In the genomic region with DNA sequence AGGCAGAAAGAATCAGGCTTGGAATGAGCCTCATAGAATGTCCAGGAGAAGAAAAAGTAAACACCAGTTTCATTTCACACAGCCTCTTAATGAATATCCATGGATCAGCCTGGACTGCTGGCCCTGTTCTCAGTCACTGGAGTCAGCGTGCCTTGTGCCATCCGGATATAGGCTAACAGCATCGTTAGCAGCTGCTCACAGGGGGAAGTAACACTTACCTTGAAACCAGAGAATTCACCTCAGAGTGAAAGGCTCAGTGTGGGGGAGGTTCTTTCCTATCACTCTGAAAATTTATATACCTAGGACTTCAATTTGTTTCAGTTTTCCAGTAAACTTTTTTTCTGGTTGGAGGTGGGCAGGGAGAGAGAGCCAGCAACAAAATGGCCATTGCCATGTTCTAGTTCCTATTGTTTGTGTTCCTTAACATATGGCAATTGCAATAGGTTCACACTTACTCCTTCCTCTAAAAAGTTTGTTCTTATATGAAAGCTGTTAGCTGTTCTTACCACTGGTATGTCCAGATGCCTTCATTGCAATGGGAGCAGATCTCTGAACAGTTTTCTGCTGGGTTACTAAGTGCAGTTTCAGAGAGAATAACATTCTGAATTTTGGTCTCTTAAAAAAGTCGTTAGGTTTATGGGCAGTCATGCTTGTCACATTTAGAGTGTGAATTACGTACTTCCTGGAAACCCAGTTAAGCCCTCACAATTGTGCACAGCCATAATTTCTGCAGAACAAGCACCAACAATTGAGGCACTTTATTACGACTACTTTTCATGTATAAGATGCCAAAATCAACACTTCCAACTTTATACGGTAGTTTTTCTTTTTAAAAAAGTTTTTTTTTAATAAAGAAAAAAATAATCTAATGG, we compare ENCODE assay signal across 9 cellular contexts.
A peak's percentile ranks its signal among the peaks of the same experiment; 100 is the strongest.
DNase-seq lines count a peak whose midpoint lies in the region; ATAC-seq, FAIRE-seq and TF ChIP-seq lines count a peak whose summit lies in the region.
"Had no signal": no experiment of that assay in that cellular context is flagged by ENCODE, and none has a peak within 500 bp of the region (broad histone marks: within the 10 kb centered on the region; RNA-seq: fewer than 3 reads in every experiment).

No MANE protein-coding gene starts in this region.

- POLR2A ChIA-PET in HepG2 (lab: Yijun Ruan, JAX), result no interaction called here

- no peak overlapping the region for H2BK5ac ChIP-seq in H9 (ENCODE audit: insufficient read length, low read length)

- H3K9me3 Mint-ChIP-seq in H9 (no peaks in the 10 kb centered on the region; a peak in 1 of 5 replicates), neural progenitor cell (no peaks in the 10 kb centered on the region)

- TF ChIP-seq RAD21 in HepG2 (CRISPR knock-in tag; IDR thresholded peaks at IDR 0.05), result no peak

- no peak for TF ChIP-seq EP300 in HepG2 (IDR thresholded peaks at IDR 0.05; ENCODE audit: low read depth in 2 of 2, low read length in 2 of 2)
- no peak for TF ChIP-seq EP300 in HepG2 (CRISPR knock-in tag; IDR thresholded peaks at IDR 0.05; ENCODE audit: borderline replicate concordance)

- H3K36me3 ChIP-seq in neural progenitor cell, result no peaks in the 10 kb centered on the region
- H3K36me3 ChIP-seq in HepG2 (replicated peaks in 1 of 2; ENCODE audit: control insufficient read depth in 1 of 2, insufficient read depth in 2 of 2, low read length in 2 of 2), result no peaks in the 10 kb centered on the region

- no peak overlapping the region for H3T11ph ChIP-seq in H9 (ENCODE audit: low read length)

- H3K4me3 Mint-ChIP-seq in H9 (no peak overlapping the region), neural progenitor cell (no peak overlapping the region)

- CTCF ChIA-PET in HepG2 (lab: Yijun Ruan, JAX; ENCODE audit: low intra/inter-chr PET ratio, low total read pairs), result no interaction called here

- no peak overlapping the region for H2BK20ac ChIP-seq in H9 (ENCODE audit: low read depth, low read length, poor library complexity, severe bottlenecking)

- H3K23ac ChIP-seq in H9 (ENCODE audit: insufficient read length, low read depth, low read length), result no peak overlapping the region

- H3K9me3 ChIP-seq in H9 (ENCODE audit: control insufficient read depth, low read depth, low read length), result no peaks in the 10 kb centered on the region
- no peaks in the 10 kb centered on the region for H3K9me3 ChIP-seq in neural progenitor cell (ENCODE audit: low read depth)
- no peaks in the 10 kb centered on the region for H3K9me3 ChIP-seq in HepG2 (ENCODE audit: low read length)

- H4K5ac ChIP-seq in H9 (ENCODE audit: insufficient read length, low read depth, low read length), result no peak overlapping the region

- TF ChIP-seq CTCF in H9 (conservative IDR thresholded peaks at IDR 0.05), result no peak
- TF ChIP-seq CTCF in neural progenitor cell (IDR thresholded peaks at IDR 0.05), result no peak
- no peak for TF ChIP-seq CTCF in HepG2 (CRISPR knock-in tag; IDR thresholded peaks at IDR 0.05)

- H3K56ac ChIP-seq in H9 (ENCODE audit: insufficient read length, low read depth, low read length), result no peak overlapping the region

- H3K36me3 Mint-ChIP-seq in H9 (ENCODE audit: insufficient read depth in 1 of 3, low read depth in 3 of 3) (no peaks in the 10 kb centered on the region; a peak in 2 of 7 replicates), neural progenitor cell (peaks cover 4% of the 10 kb centered on the region)

- no peak overlapping the region for H2BK120ac ChIP-seq in H9 (ENCODE audit: low read depth, low read length, poor library complexity, severe bottlenecking)

- H2BK12ac ChIP-seq in H9 (ENCODE audit: insufficient read length, low read depth, low read length), result no peak overlapping the region

- H2AK5ac ChIP-seq in H9 (ENCODE audit: insufficient read length, low read length), result no peak overlapping the region

- no peak overlapping the region for H4K91ac ChIP-seq in H9 (ENCODE audit: insufficient read length, low read depth, low read length)

- H3K27ac ChIP-seq in H9 (ENCODE audit: insufficient read length, low read depth, low read length), result no peak overlapping the region
- no peak overlapping the region for H3K27ac ChIP-seq in neural progenitor cell
- H3K27ac ChIP-seq in HepG2 (ENCODE audit: extremely low read length, insufficient read depth, low read length), result no peak overlapping the region
- H3K27ac ChIP-seq: HL-60 had no signal

- H3K27ac Mint-ChIP-seq in H9, result no peak overlapping the region; a peak in 2 of 7 replicates
- no peak overlapping the region for H3K27ac Mint-ChIP-seq in neural progenitor cell

- ATAC-seq in GM18858 (IDR thresholded peaks at IDR 0.05; ENCODE audit: unreplicated experiment) (peak; percentile 85), HepG2 (no peak), Right ventricle myocardium superior (ENCODE audit: poor library complexity) (no peak)

- no peak for FAIRE-seq in HepG2 (lab: Jason Lieb, UNC)

- intact Hi-C loops in HepG2 (cut with micrococcal nuclease; ENCODE audit: unreplicated experiment), result loop anchor here (5.0 kb wide), 1 partner anchor 421 kb away; no protein-coding TSS in a partner anchor
- intact Hi-C loops in Right ventricle myocardium superior (cut with DNase I), result no loop called here

- in situ Hi-C loops in HepG2 (cut with HindIII; ENCODE audit: extremely low pct_ligation_motif_present, low pct_unique_long_range_greater_than_20kb), result no loop called here

- H4K8ac ChIP-seq in H9 (replicated peaks; ENCODE audit: insufficient read length, low read depth, low read length), result no peak overlapping the region

- H3K4ac ChIP-seq in H9 (ENCODE audit: low read depth, low read length), result no peak overlapping the region

- H3K4me3 ChIP-seq in neural progenitor cell (no peak overlapping the region), HepG2 (replicated peaks in 1 of 3; ENCODE audit: insufficient read depth in 1 of 3, low read depth in 2 of 3, low read length in 3 of 3) (no peak overlapping the region)

- no peaks in the 10 kb centered on the region for H3F3A ChIP-seq in neural progenitor cell (ENCODE audit: low read depth)

- no peaks in the 10 kb centered on the region for H3K79me1 ChIP-seq in H9 (ENCODE audit: insufficient read depth, low read depth, low read length, poor library complexity, severe bottlenecking)

- H3K79me2 ChIP-seq in H9 (ENCODE audit: insufficient read depth, low read length) (no peaks in the 10 kb centered on the region), neural progenitor cell (ENCODE audit: low read depth) (no peaks in the 10 kb centered on the region), HepG2 (ENCODE audit: insufficient read depth, low read length) (no peaks in the 10 kb centered on the region)

- no TSS peak for BruUV-seq in HepG2 (replicated peaks; lab: Mats Ljungman, UMichigan)

- H3K4me1 Mint-ChIP-seq in H9, result peaks cover 16 to 43% of the 10 kb centered on the region in 2 experiments
- H3K4me1 Mint-ChIP-seq in neural progenitor cell, result peaks cover 10% of the 10 kb centered on the region

- H3K4me2 ChIP-seq in H9 (ENCODE audit: insufficient read depth, insufficient read length, low read length) (no peak overlapping the region), neural progenitor cell (no peak overlapping the region), HepG2 (ENCODE audit: low read depth, low read length) (no peak overlapping the region)

- H2BK15ac ChIP-seq in H9 (ENCODE audit: low read depth, low read length), result no peak overlapping the region

- no peak for TF ChIP-seq POLR2A in HepG2 (IDR thresholded peaks at IDR 0.05; ENCODE audit: insufficient read depth in 1 of 2, low read depth in 2 of 2, low read length in 2 of 2)

- no CpG with 5 or more reads among the region's 7 CpGs for WGBS in H9 (ENCODE audit: extremely low coverage, insufficient read length, low lambda C conversion rate)
- 99% methylated on average over 7 of the region's 7 CpGs for WGBS in HepG2 (ENCODE audit: low lambda C conversion rate)

- H3K4me1 ChIP-seq in H9 (ENCODE audit: insufficient read depth, low read length) (peaks cover 5% of the 10 kb centered on the region), neural progenitor cell (no peaks in the 10 kb centered on the region), HepG2 (ENCODE audit: insufficient read depth, low read length) (no peaks in the 10 kb centered on the region)

- peaks cover 3% of the 10 kb centered on the region for H3K27me3 Mint-ChIP-seq in H9 (ENCODE audit: low read depth)
- no peaks in the 10 kb centered on the region for H3K27me3 Mint-ChIP-seq in neural progenitor cell (ENCODE audit: insufficient read depth, low read depth)

- H3K27me3 ChIP-seq in H9 (ENCODE audit: insufficient read depth, low read length) (no peaks in the 10 kb centered on the region), neural progenitor cell (no peaks in the 10 kb centered on the region), HepG2 (ENCODE audit: control insufficient read depth in 1 of 2, insufficient read depth in 2 of 2, low read length in 2 of 2) (no peaks in the 10 kb centered on the region)

- H3K14ac ChIP-seq in H9 (ENCODE audit: insufficient read depth, low read length), result no peak overlapping the region

- H3K9ac ChIP-seq in H9 (ENCODE audit: extremely low read depth, insufficient read length, low read length) (no peak overlapping the region), neural progenitor cell (no peak overlapping the region), HepG2 (ENCODE audit: insufficient read depth, low read depth, low read length) (no peak overlapping the region)

- H2AFZ ChIP-seq in H9 (ENCODE audit: low read length), result no peak overlapping the region
- no peak overlapping the region for H2AFZ ChIP-seq in neural progenitor cell (replicated peaks)
- no peak overlapping the region for H2AFZ ChIP-seq in HepG2 (ENCODE audit: low read length)

- no peaks in the 10 kb centered on the region for H4K20me1 ChIP-seq in H9 (ENCODE audit: control insufficient read depth, insufficient read depth, insufficient read length)
- no peaks in the 10 kb centered on the region for H4K20me1 ChIP-seq in neural progenitor cell (ENCODE audit: low read depth)
- H4K20me1 ChIP-seq in HepG2 (ENCODE audit: insufficient read depth, low read length), result 0 out of 2 replicates have a peak, but pooled peaks cover 3% of the 10 kb centered on the region

- H3K23me2 ChIP-seq in H9 (ENCODE audit: insufficient read length, low read depth, low read length, poor library complexity, severe bottlenecking), result no peaks in the 10 kb centered on the region

- no peak overlapping the region for H3K18ac ChIP-seq in H9 (ENCODE audit: insufficient read length, low read depth, low read length)

- DNase-seq in H9, result peak; percentile 41
- peak; percentile 63 to 89 for DNase-seq in NCI-H2081 (lab: John Stamatoyannopoulos, UW)
- DNase-seq in medulla oblongata (ENCODE audit: extremely low spot score), result peak; percentile 8
- no peak for DNase-seq in neural progenitor cell (ENCODE audit: low spot score)
- DNase-seq in HepG2 (ENCODE audit: low spot score), result no peak
- DNase-seq in Right ventricle myocardium superior, result no peak
- DNase-seq in AG08396 (ENCODE audit: low spot score), result no peak

TF ChIP-seq in HepG2, 621 proteins besides CTCF, POLR2A, EP300 and RAD21 (continues in another document):
- TF ChIP-seq ELF4 (CRISPR knock-in tag; IDR thresholded peaks at IDR 0.05; ENCODE audit: borderline replicate concordance), result no peak
- TF ChIP-seq EHMT2 (IDR thresholded peaks at IDR 0.05; ENCODE audit: borderline replicate concordance, low read depth, low read length), result no peak
- TF ChIP-seq ATF7 (IDR thresholded peaks at IDR 0.05), result no peak
- TF ChIP-seq ATF7 (CRISPR knock-in tag; IDR thresholded peaks at IDR 0.05), result no peak
- no peak for TF ChIP-seq MTA1 (CRISPR knock-in tag; IDR thresholded peaks at IDR 0.05; ENCODE audit: borderline replicate concordance)
- no peak for TF ChIP-seq ZNF260 (CRISPR knock-in tag; IDR thresholded peaks at IDR 0.05; ENCODE audit: borderline replicate concordance, low read depth)

Comparison
In these comparisons a context has a peak if more than half of its experiments do, and no peak if none do; other contexts are left out.
1. DNase-seq: peak in H9 (single experiment), NCI-H2081 (2 of 2) and medulla oblongata (single experiment); none in neural progenitor cell (single experiment), HepG2 (single experiment), Right ventricle myocardium superior (single experiment) and AG08396 (single experiment).